Comparison of ENCODE assay signal across 8 cellular contexts in the genomic region with DNA sequence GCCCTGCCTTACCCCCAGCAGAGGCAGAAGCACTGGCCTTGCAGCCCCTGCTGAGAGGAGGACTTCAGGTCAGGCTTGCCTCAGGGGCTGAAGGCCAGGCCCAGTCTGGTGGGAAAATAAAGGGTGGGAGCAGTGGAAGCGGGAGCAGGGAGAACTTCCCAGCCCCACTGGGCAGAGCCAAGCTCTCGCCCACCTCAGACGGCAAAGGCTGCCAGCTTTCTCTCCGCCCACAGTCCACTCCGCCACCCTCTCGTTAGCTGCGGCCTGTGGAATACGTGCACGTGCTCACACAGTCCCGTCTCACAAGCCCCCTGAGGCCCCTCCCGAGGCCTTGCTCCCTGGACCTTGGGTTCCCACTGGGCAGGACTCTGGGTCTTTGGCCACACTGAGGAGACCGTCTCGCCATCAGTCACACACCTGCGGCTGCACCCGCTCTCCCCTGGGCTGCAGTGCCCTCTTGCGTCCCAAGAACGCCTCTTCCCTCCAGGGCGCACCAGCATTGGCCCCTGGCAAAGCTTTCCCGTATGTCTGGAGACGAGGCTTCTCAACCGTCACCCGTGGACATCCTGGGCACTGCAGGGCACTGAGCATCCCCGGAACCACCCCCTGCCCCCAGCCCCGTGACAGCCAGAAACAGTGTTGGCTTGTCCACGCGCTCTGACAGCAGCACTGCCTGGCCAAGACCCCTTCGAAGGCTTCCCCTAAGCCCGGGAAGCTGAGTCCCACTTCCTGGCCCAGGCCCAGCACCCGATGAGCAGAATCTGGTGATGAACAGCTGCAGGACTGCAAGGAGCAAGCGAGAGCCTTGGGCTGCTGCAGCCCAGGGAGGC. TPM values are rescaled to one million over a fixed set of nuclear protein-coding genes. Genes with fewer than 3 reads are reported as not detected.
A peak's percentile ranks its signal among the peaks of the same experiment; 100 is the strongest.
DNase-seq lines count a peak whose midpoint lies in the region; ATAC-seq and TF ChIP-seq lines count a peak whose summit lies in the region.

No MANE protein-coding gene starts in this region.

- ATAC-seq in left lobe of liver (peak; percentile 91), HG02884 (IDR thresholded peaks at IDR 0.05; ENCODE audit: unreplicated experiment) (no peak)

- CTCF ChIA-PET in HEK293T (lab: Yijun Ruan, JAX), result interaction anchor here (0.6 to 2.0 kb wide), 9 partner anchors 8 to 296 kb away, joined by 3 to 15 read pairs (median 3); a partner anchor contains a TSS

- DNase-seq in COLO829 (ENCODE audit: low spot score) (peak; percentile 48), HEK293T (ENCODE audit: extremely low spot score) (peak; percentile 69), NCI-H345 treated with DMSO at 0.1 percent for 48 hours (lab: John Stamatoyannopoulos, UW; ENCODE audit: unreplicated experiment) (peak; percentile 47), cerebellum (ENCODE audit: low spot score) (peak; percentile 92), left lobe of liver (ENCODE audit: low spot score) (peak; percentile 73)
- peak; percentile 53 to 56 for DNase-seq in activated CD4-positive, alpha-beta T cell treated with anti-CD3 and anti-CD28 coated beads for 24 hours (ENCODE audit: low read depth in 2 of 2)
- DNase-seq in stimulated activated CD4-positive, alpha-beta T cell treated with anti-CD3 and anti-CD28 coated beads, Interleukin-4, amount 100 ng/mL, for 48 hours (ENCODE audit: low read depth in 2 of 2), result peak; percentile 66 to 71

- POLR2A ChIA-PET in HEK293T (lab: Yijun Ruan, JAX), result interaction anchor here (0.9 kb wide), 1 partner anchor 134 kb away, joined by 3 read pairs; no protein-coding TSS in a partner anchor

TF ChIP-seq in HEK293T, 16 proteins besides CTCF, POLR2A, EP300 and RAD21:
- TF ChIP-seq LEF1 (IDR thresholded peaks at IDR 0.05; ENCODE audit: borderline replicate concordance), result no peak
- no peak for TF ChIP-seq CTBP1 (IDR thresholded peaks at IDR 0.05; ENCODE audit: borderline replicate concordance)
- TF ChIP-seq FOXK2 (IDR thresholded peaks at IDR 0.05), result no peak
- TF ChIP-seq NFRKB (IDR thresholded peaks at IDR 0.05), result no peak
- no peak for TF ChIP-seq FOXM1 (IDR thresholded peaks at IDR 0.05; ENCODE audit: borderline replicate concordance)

RNA-seq across cellular contexts. Expression of a gene that starts 8.3 kb away (rescaled TPM):
- total RNA-seq in cerebellum (26.2 TPM), left lobe of liver (36.1 TPM)

RNA-seq across cellular contexts. Expression of a gene that starts 9.6 kb away (rescaled TPM):
- total RNA-seq in cerebellum, result 16.4 TPM
- 8.5 TPM for total RNA-seq in left lobe of liver

RNA-seq across cellular contexts. Expression of a gene that starts 19.7 kb away (rescaled TPM):
- total RNA-seq in cerebellum (17.5 TPM), left lobe of liver (32.6 TPM)

RNA-seq across cellular contexts. Expression of a gene that starts 34.9 kb away (rescaled TPM):
- total RNA-seq in cerebellum, result 19.1 TPM
- 64.9 TPM for total RNA-seq in left lobe of liver

RNA-seq across cellular contexts. Expression of a gene that starts 39.6 kb away (rescaled TPM):
- total RNA-seq in cerebellum, result 5.6 TPM
- total RNA-seq in left lobe of liver, result 109 TPM
